25 cellular contexts compared by ENCODE assay signal in genomic region chr15:81475926-81476325, GRCh38.
"Had no signal": no experiment of that assay in that cellular context is flagged by ENCODE, and none has a peak within 500 bp of the region (broad histone marks: within the 10 kb centered on the region; RNA-seq: fewer than 3 reads in every experiment).

No MANE protein-coding gene starts in this region.

- H3K36me3 Mint-ChIP-seq: immature natural killer cell, mesothelial cell of epicardium, naive B cell had no signal

- H3K9me3 ChIP-seq: colonic mucosa, esophagus squamous epithelium, gastrocnemius medialis, heart right ventricle, left lung, lower lobe of right lung, mucosa of descending colon had no signal

- H3K27me3 ChIP-seq: colonic mucosa, gastrocnemius medialis, heart right ventricle had no signal

- ATAC-seq: effector memory CD8-positive, alpha-beta T cell; esophagus mucosa; gastrocnemius medialis; heart right ventricle; left cardiac atrium; left lung; left ventricle myocardium superior; lower lobe of right lung; mucosa of descending colon had no signal

- H3K4me1 ChIP-seq: colonic mucosa, esophagus squamous epithelium, gastrocnemius medialis, left lung, lower lobe of right lung had no signal

- H3K27ac Mint-ChIP-seq: dendritic cell treated with granulocyte-macrophage colony-stimulating factor and Interleukin-4, amounts not matched to agents 40 ng/mL and 50 ng/mL, for 4 days; effector memory CD8-positive, alpha-beta T cell; endodermal cell; immature natural killer cell; mesothelial cell of epicardium; naive B cell had no signal

- H3K4me3 Mint-ChIP-seq: dendritic cell treated with granulocyte-macrophage colony-stimulating factor and Interleukin-4, amounts not matched to agents 40 ng/mL and 50 ng/mL, for 4 days; effector memory CD8-positive, alpha-beta T cell; endodermal cell; immature natural killer cell; mesothelial cell of epicardium; naive B cell had no signal

- H3K36me3 ChIP-seq: colonic mucosa, esophagus squamous epithelium, gastrocnemius medialis, heart right ventricle, left lung, lower lobe of right lung had no signal

- H3K27ac ChIP-seq: colonic mucosa, epithelial cell of prostate, esophagus squamous epithelium, gastrocnemius medialis, heart right ventricle, left lung, lower lobe of right lung had no signal

- H3K4me3 ChIP-seq: colonic mucosa, esophagus squamous epithelium, gastrocnemius medialis, heart right ventricle, left lung, lower lobe of right lung, mucosa of descending colon had no signal

- H3K27me3 Mint-ChIP-seq: dendritic cell treated with granulocyte-macrophage colony-stimulating factor and Interleukin-4, amounts not matched to agents 40 ng/mL and 50 ng/mL, for 4 days had no signal

- DNase-seq: colonic mucosa; cortex of kidney; effector CD8-positive, alpha-beta T cell; effector memory CD8-positive, alpha-beta T cell; endodermal cell; erythroblast; esophagus squamous epithelium; foreskin melanocyte; gastrocnemius medialis; glutamatergic neuron; head of caudate nucleus; heart right ventricle; hippocampal formation; immature natural killer cell; left cardiac atrium; left lung; left ventricle myocardium superior; lower lobe of right lung; mesenchymal stem cell; mucosa of descending colon; naive B cell had no signal

- H3K9me3 Mint-ChIP-seq: dendritic cell treated with granulocyte-macrophage colony-stimulating factor and Interleukin-4, amounts not matched to agents 40 ng/mL and 50 ng/mL, for 4 days; effector memory CD8-positive, alpha-beta T cell; endodermal cell; immature natural killer cell; mesothelial cell of epicardium; naive B cell had no signal

- H3K4me1 Mint-ChIP-seq: immature natural killer cell had no signal
